In the genomic region with DNA sequence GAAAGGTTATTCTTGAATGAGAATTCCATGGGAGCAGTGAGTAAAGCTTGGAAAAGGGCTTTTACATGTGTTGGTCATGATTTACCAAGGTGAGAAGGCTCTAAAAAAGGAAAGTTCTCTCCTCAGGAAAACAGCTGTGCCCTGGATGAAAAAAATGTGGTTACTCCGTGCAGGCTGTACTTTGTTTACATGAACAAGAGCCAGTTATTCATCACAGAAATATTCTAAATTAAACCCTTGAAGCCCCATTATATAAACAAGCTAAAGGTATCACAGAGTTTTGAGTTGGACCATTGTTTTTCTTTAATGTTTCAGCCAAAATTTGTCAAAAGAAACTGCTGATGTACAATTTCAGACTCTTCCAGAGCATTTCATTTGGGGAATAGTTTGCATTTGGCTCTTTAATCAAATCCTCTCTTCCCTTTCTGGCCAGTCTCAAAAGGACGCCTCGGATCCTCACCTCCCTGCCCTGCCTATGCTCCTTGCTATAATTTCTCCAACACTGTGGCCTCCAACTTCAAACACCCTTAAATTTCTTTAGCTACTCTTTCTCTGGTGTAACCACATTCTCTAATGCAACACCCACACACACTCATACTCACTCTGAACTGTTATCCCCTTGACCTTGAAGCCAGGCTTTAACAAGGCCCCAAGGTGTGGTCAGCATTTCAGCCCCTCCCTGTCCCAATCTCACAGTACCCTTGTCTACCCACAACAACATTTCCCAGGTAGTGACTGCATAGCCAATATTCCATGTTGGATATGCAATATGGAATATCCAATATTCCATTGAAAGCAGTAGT, we compare ENCODE assay signal across 13 cellular contexts. TPM values are rescaled to one million over a fixed set of nuclear protein-coding genes. Genes with fewer than 3 reads are reported as not detected.
DNase-seq lines count a peak whose midpoint lies in the region; ATAC-seq, FAIRE-seq and TF ChIP-seq lines count a peak whose summit lies in the region.
"Had no signal": no experiment of that assay in that cellular context is flagged by ENCODE, and none has a peak within 500 bp of the region (broad histone marks: within the 10 kb centered on the region; RNA-seq: fewer than 3 reads in every experiment).

No MANE protein-coding gene starts in this region.

- H3K4me1 ChIP-seq in left lung, result peaks cover 3 to 7% of the 10 kb centered on the region in 2 donors

- peak overlapping the region; percentile 10 to 41 for H3K4me3 Mint-ChIP-seq in stimulated activated naive CD8-positive, alpha-beta T cell treated with anti-CD3 and anti-CD28 coated beads, Interleukin-15, amount 100 ng/mL, for 72 hours
- H3K4me3 Mint-ChIP-seq: activated naive CD4-positive, alpha-beta T cell treated with anti-CD3 and anti-CD28 coated beads, Interleukin-2, amount 50 U/mL, for 24 hours had no signal

- H3K27ac ChIP-seq in left lung, result peak overlapping the region in 1 of 2 donors; percentile 29
- H3K27ac ChIP-seq: HL-60 had no signal

- TF ChIP-seq CTCF in left lung (IDR thresholded peaks at IDR 0.05), result no peak

- no peak for FAIRE-seq in H54 (lab: Jason Lieb, UNC)

- no peak overlapping the region for H3K4me3 ChIP-seq in left lung

- H3K27me3 ChIP-seq in left lung, result no peaks in the 10 kb centered on the region

- intact Hi-C loops in left lung (cut with DNase I), result no loop called here

- ATAC-seq in HG02798 (IDR thresholded peaks at IDR 0.05; ENCODE audit: poor library complexity, unreplicated experiment), result peak; percentile 56
- peak; percentile 80 for ATAC-seq in left lung
- ATAC-seq in stimulated activated naive CD8-positive, alpha-beta T cell treated with anti-CD3 and anti-CD28 coated beads, Interleukin-15, amount 100 ng/mL, for 72 hours, result peak; percentile 71
- no peak for ATAC-seq in GM18907 (IDR thresholded peaks at IDR 0.05; ENCODE audit: unreplicated experiment)

- no peaks in the 10 kb centered on the region for H3K9me3 ChIP-seq in left lung

- no peaks in the 10 kb centered on the region for H3K36me3 ChIP-seq in left lung

- peak overlapping the region; percentile 23 to 71 for H3K27ac Mint-ChIP-seq in stimulated activated naive CD8-positive, alpha-beta T cell treated with anti-CD3 and anti-CD28 coated beads, Interleukin-15, amount 100 ng/mL, for 72 hours
- H3K27ac Mint-ChIP-seq: activated naive CD4-positive, alpha-beta T cell treated with anti-CD3 and anti-CD28 coated beads, Interleukin-2, amount 50 U/mL, for 24 hours had no signal

- no peak for TF ChIP-seq POLR2A in H54 (IDR thresholded peaks at IDR 0.05; ENCODE audit: low read depth, low read length)

- no peaks in the 10 kb centered on the region for H3K9me3 Mint-ChIP-seq in stimulated activated naive CD8-positive, alpha-beta T cell treated with anti-CD3 and anti-CD28 coated beads, Interleukin-15, amount 100 ng/mL, for 72 hours
- H3K9me3 Mint-ChIP-seq: activated naive CD4-positive, alpha-beta T cell treated with anti-CD3 and anti-CD28 coated beads, Interleukin-2, amount 50 U/mL, for 24 hours had no signal

- peaks cover 41% of the 10 kb centered on the region for H3K27me3 Mint-ChIP-seq in stimulated activated naive CD8-positive, alpha-beta T cell treated with anti-CD3 and anti-CD28 coated beads, Interleukin-15, amount 100 ng/mL, for 72 hours
- H3K27me3 Mint-ChIP-seq: activated naive CD4-positive, alpha-beta T cell treated with anti-CD3 and anti-CD28 coated beads, Interleukin-2, amount 50 U/mL, for 24 hours had no signal

- peaks cover 34% of the 10 kb centered on the region for H3K4me1 Mint-ChIP-seq in stimulated activated naive CD8-positive, alpha-beta T cell treated with anti-CD3 and anti-CD28 coated beads, Interleukin-15, amount 100 ng/mL, for 72 hours
- H3K4me1 Mint-ChIP-seq: activated naive CD4-positive, alpha-beta T cell treated with anti-CD3 and anti-CD28 coated beads, Interleukin-2, amount 50 U/mL, for 24 hours had no signal

- DNase-seq in astrocyte of the hippocampus (ENCODE audit: low read depth, low spot score) (peak; percentile 76), left lung (no peak), NCI-H1092 treated with DMSO at 0.1 percent for 48 hours (lab: John Stamatoyannopoulos, UW) (no peak), H54 (ENCODE audit: insufficient read length, low spot score) (no peak), OCI-M1 (lab: John Stamatoyannopoulos, UW) (no peak)
- DNase-seq in stimulated activated naive CD8-positive, alpha-beta T cell treated with anti-CD3 and anti-CD28 coated beads, Interleukin-15, amount 100 ng/mL, for 72 hours, result no peak
- DNase-seq: activated CD4-positive, alpha-beta T cell treated with anti-CD3 and anti-CD28 coated beads, Interleukin-2, amount 50 U/mL, for 48 hours; stimulated activated CD4-positive, alpha-beta T cell treated with anti-CD3 and anti-CD28 coated beads, Interleukin-4, amount 100 ng/mL, for 4 hours; SW 1271 had no signal

RNA-seq across cellular contexts. Expression of gene AFAP1L2, which starts 47.3 kb away (rescaled TPM):
- total RNA-seq in left lung, result 1 to 10 TPM; 6.4 to 6.7 TPM
